ENCODE assay signal across 8 cellular contexts in genomic region chr5:100779669-100780375, GRCh38.
A peak's percentile ranks its signal among the peaks of the same experiment; 100 is the strongest.
DNase-seq lines count a peak whose midpoint lies in the region; ATAC-seq and TF ChIP-seq lines count a peak whose summit lies in the region.

No MANE protein-coding gene starts in this region.

- ATAC-seq in GM19023 (IDR thresholded peaks at IDR 0.05; ENCODE audit: unreplicated experiment) (peak; percentile 27), HG02938 (IDR thresholded peaks at IDR 0.05; ENCODE audit: unreplicated experiment) (peak; percentile 30), T-helper 17 cell (peak; percentile 31)

- H3K9me3 Mint-ChIP-seq in type B pancreatic cell = no peaks in the 10 kb centered on the region

- H3K27me3 Mint-ChIP-seq in T-helper 17 cell (no peaks in the 10 kb centered on the region), type B pancreatic cell (no peaks in the 10 kb centered on the region)

- no peak for TF ChIP-seq CTCF in type B pancreatic cell (conservative IDR thresholded peaks at IDR 0.05)

- no peaks in the 10 kb centered on the region for H3K9me3 ChIP-seq in T-helper 17 cell (ENCODE audit: control insufficient read depth, low read length, poor library complexity, severe bottlenecking)

- peak overlapping the region; percentile 83 for H3K4me3 Mint-ChIP-seq in T-helper 17 cell
- H3K4me3 Mint-ChIP-seq in type B pancreatic cell = no peak overlapping the region

- peaks cover 18% of the 10 kb centered on the region for H3K4me1 Mint-ChIP-seq in T-helper 17 cell
- H3K4me1 Mint-ChIP-seq in type B pancreatic cell (ENCODE audit: unreplicated experiment) = peaks cover 10% of the 10 kb centered on the region

- H3K27ac Mint-ChIP-seq in T-helper 17 cell (peak overlapping the region; percentile 89), type B pancreatic cell (no peak overlapping the region)

- peaks cover 5% of the 10 kb centered on the region for H3K36me3 Mint-ChIP-seq in T-helper 17 cell (ENCODE audit: low read depth)
- H3K36me3 Mint-ChIP-seq in type B pancreatic cell = no peaks in the 10 kb centered on the region

- DNase-seq in T-helper 17 cell (no peak), mucosa of gallbladder (ENCODE audit: low spot score) (peak; percentile 38), type B pancreatic cell (ENCODE audit: extremely low spot score, unreplicated experiment) (no peak), NCI-H2107 treated with DMSO at 0.1 percent for 48 hours (lab: John Stamatoyannopoulos, UW; ENCODE audit: unreplicated experiment) (no peak), NCI-H1694 treated with DMSO at 0.1 percent for 48 hours (lab: John Stamatoyannopoulos, UW) (no peak), NCI-H2227 (lab: John Stamatoyannopoulos, UW; ENCODE audit: unreplicated experiment) (no peak)
